In genomic region chr9:126706698-126707053, GRCh38 we compare ENCODE assay signal across 12 cellular contexts.
"Had no signal": no experiment of that assay in that cellular context is flagged by ENCODE, and none has a peak within 500 bp of the region (broad histone marks: within the 10 kb centered on the region; RNA-seq: fewer than 3 reads in every experiment).

No MANE protein-coding gene starts in this region.

- H3K9me3 Mint-ChIP-seq: activated CD4-positive, alpha-beta memory T cell treated with anti-CD3 and anti-CD28 coated beads, Interleukin-2, amount 10 ng/mL, durations not matched to agents 7 days and 5 days; activated CD4-positive, alpha-beta T cell treated with anti-CD3 and anti-CD28 coated beads, Interleukin-2, amount 10 ng/mL, durations not matched to agents 24 days and 14 days; activated naive CD4-positive, alpha-beta T cell treated with anti-CD3 and anti-CD28 coated beads, Interleukin-2, amount 10 ng/mL, durations not matched to agents 7 days and 5 days; dendritic cell treated with granulocyte-macrophage colony-stimulating factor and Interleukin-4, amounts not matched to agents 40 ng/mL and 50 ng/mL, for 4 days had no signal

- H3K4me3 ChIP-seq: cardiac muscle cell, lower lobe of right lung, mucosa of descending colon, testis, uterus had no signal

- DNase-seq: occipital lobe had no signal

- H3K27ac Mint-ChIP-seq: activated CD4-positive, alpha-beta memory T cell treated with anti-CD3 and anti-CD28 coated beads, Interleukin-2, amount 10 ng/mL, durations not matched to agents 7 days and 5 days; activated CD4-positive, alpha-beta T cell treated with anti-CD3 and anti-CD28 coated beads, Interleukin-2, amount 10 ng/mL, durations not matched to agents 24 days and 14 days; activated CD8-positive, alpha-beta memory T cell treated with anti-CD3 and anti-CD28 coated beads, Interleukin-2, amount 10 ng/mL, durations not matched to agents 7 days and 5 days; activated naive CD4-positive, alpha-beta T cell treated with anti-CD3 and anti-CD28 coated beads, Interleukin-2, amount 10 ng/mL, durations not matched to agents 7 days and 5 days; dendritic cell treated with granulocyte-macrophage colony-stimulating factor and Interleukin-4, amounts not matched to agents 40 ng/mL and 50 ng/mL, for 4 days had no signal

- H3K9me3 ChIP-seq: lower lobe of right lung, mucosa of descending colon, spleen, testis, uterus had no signal

- H3K4me3 Mint-ChIP-seq: activated CD4-positive, alpha-beta memory T cell treated with anti-CD3 and anti-CD28 coated beads, Interleukin-2, amount 10 ng/mL, durations not matched to agents 7 days and 5 days; activated CD4-positive, alpha-beta T cell treated with anti-CD3 and anti-CD28 coated beads, Interleukin-2, amount 10 ng/mL, durations not matched to agents 24 days and 14 days; activated CD8-positive, alpha-beta memory T cell treated with anti-CD3 and anti-CD28 coated beads, Interleukin-2, amount 10 ng/mL, durations not matched to agents 7 days and 5 days; activated naive CD4-positive, alpha-beta T cell treated with anti-CD3 and anti-CD28 coated beads, Interleukin-2, amount 10 ng/mL, durations not matched to agents 7 days and 5 days; dendritic cell treated with granulocyte-macrophage colony-stimulating factor and Interleukin-4, amounts not matched to agents 40 ng/mL and 50 ng/mL, for 4 days had no signal

- H3K36me3 Mint-ChIP-seq: activated CD8-positive, alpha-beta memory T cell treated with anti-CD3 and anti-CD28 coated beads, Interleukin-2, amount 10 ng/mL, durations not matched to agents 7 days and 5 days; activated naive CD4-positive, alpha-beta T cell treated with anti-CD3 and anti-CD28 coated beads, Interleukin-2, amount 10 ng/mL, durations not matched to agents 7 days and 5 days had no signal

- H3K36me3 ChIP-seq: cardiac muscle cell, lower lobe of right lung, spleen, uterus had no signal

- H3K27me3 ChIP-seq: testis, uterus had no signal

- H3K27ac ChIP-seq: cardiac muscle cell, lower lobe of right lung, spleen, testis, uterus had no signal
